Comparison of ENCODE assay signal across 15 cellular contexts in the genomic region with DNA sequence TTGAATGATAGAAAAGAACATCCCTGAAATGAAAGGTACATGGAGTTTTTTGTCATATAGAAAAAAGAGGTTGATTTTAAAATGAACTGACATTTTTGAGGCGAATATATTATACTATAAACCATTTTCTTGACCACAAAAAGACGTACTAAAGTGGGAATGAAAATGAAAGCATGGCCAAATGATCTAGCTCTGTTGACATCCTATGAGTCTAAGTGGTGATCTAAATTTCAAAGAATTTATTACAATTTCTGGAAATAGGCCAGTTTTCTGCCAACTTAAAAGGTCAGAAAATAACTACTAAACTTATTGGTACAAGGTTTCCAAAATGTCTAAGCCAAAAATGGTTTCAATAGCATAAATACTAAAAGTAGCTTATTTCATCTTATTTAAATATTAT.
"Had no signal": no experiment of that assay in that cellular context is flagged by ENCODE, and none has a peak within 500 bp of the region (broad histone marks: within the 10 kb centered on the region; RNA-seq: fewer than 3 reads in every experiment).

No MANE protein-coding gene starts in this region.

- H3K36me3 ChIP-seq: stomach, upper lobe of right lung had no signal

- H3K27ac Mint-ChIP-seq: activated T-helper 1 cell treated with anti-CD3 and anti-CD28 coated beads, Interleukin-12 subunit alpha, Interleukin-12 subunit beta, Interleukin-2, Interleukin-4 antibody, amounts not matched to agents 30 ng/mL and 10 ng/mL and 1 ng/mL, durations not matched to agents 14 hours and 24 hours and 36 hours; mesothelial cell of epicardium; nephron progenitor cell had no signal

- H3K27me3 ChIP-seq: dorsolateral prefrontal cortex, stomach, testis, upper lobe of right lung had no signal

- H3K36me3 Mint-ChIP-seq: mesothelial cell of epicardium had no signal

- H3K4me1 Mint-ChIP-seq: mesothelial cell of epicardium, nephron progenitor cell had no signal

- H3K27ac ChIP-seq: dorsolateral prefrontal cortex, stomach, testis, upper lobe of right lung had no signal

- H3K4me3 ChIP-seq: dorsolateral prefrontal cortex, stomach, testis, upper lobe of right lung had no signal

- DNase-seq: activated naive CD4-positive, alpha-beta T cell; aorta; dorsolateral prefrontal cortex; erythroblast; glutamatergic neuron; hypothalamus; nephron progenitor cell; stimulated activated CD4-positive, alpha-beta T cell treated with anti-CD3 and anti-CD28 coated beads, Interleukin-1b, Interleukin-23, amount 100 ng/mL, for 48 hours; stomach; T-helper 1 cell; T1000; testis; upper lobe of right lung had no signal

- H3K9me3 Mint-ChIP-seq: activated T-helper 1 cell treated with anti-CD3 and anti-CD28 coated beads, Interleukin-12 subunit alpha, Interleukin-12 subunit beta, Interleukin-2, Interleukin-4 antibody, amounts not matched to agents 30 ng/mL and 10 ng/mL and 1 ng/mL, durations not matched to agents 14 hours and 24 hours and 36 hours; nephron progenitor cell had no signal

- H3K9me3 ChIP-seq: stomach, testis, upper lobe of right lung had no signal

- H3K4me3 Mint-ChIP-seq: activated T-helper 1 cell treated with anti-CD3 and anti-CD28 coated beads, Interleukin-12 subunit alpha, Interleukin-12 subunit beta, Interleukin-2, Interleukin-4 antibody, amounts not matched to agents 30 ng/mL and 10 ng/mL and 1 ng/mL, durations not matched to agents 14 hours and 24 hours and 36 hours; mesothelial cell of epicardium; nephron progenitor cell had no signal

- H3K4me1 ChIP-seq: stomach, testis, upper lobe of right lung had no signal
